In genomic region chr1:6197746-6198427, GRCh38 we compare ENCODE assay signal across 1 cellular context.
A peak's percentile ranks its signal among the peaks of the same experiment; 100 is the strongest.
TF ChIP-seq lines count a peak whose summit lies in the region.

No MANE protein-coding gene starts in this region.

TF ChIP-seq in HepG2, 621 proteins besides CTCF, POLR2A, EP300 and RAD21:
- TF ChIP-seq ZNF878 (CRISPR knock-in tag; IDR thresholded peaks at IDR 0.05) = no peak
- TF ChIP-seq NCOA2 (CRISPR knock-in tag; IDR thresholded peaks at IDR 0.05) = 0 out of 2 replicates have a peak, but pooled peaks have one; percentile 10
- no peak for TF ChIP-seq HOMEZ (CRISPR knock-in tag; IDR thresholded peaks at IDR 0.05; ENCODE audit: low read depth)
- TF ChIP-seq RBFOX2 (IDR thresholded peaks at IDR 0.05; ENCODE audit: low read depth, low read length) = 0 out of 2 replicates have a peak, but pooled peaks have one; percentile 35
- peak; percentile 20; the same call in 1 of the 2 replicates for TF ChIP-seq NR2F6 (IDR thresholded peaks at IDR 0.05)
- no peak; the same call in 1 of the 2 replicates for TF ChIP-seq NR2F6 (CRISPR knock-in tag; IDR thresholded peaks at IDR 0.05)
- TF ChIP-seq ZNF17 (CRISPR knock-in tag; IDR thresholded peaks at IDR 0.05) = no peak
- TF ChIP-seq SP2 (CRISPR knock-in tag; IDR thresholded peaks at IDR 0.05) = no peak
- TF ChIP-seq SNRNP70 (IDR thresholded peaks at IDR 0.05; ENCODE audit: low read depth, low read length) = no peak
